Comparison of ENCODE assay signal across 8 cellular contexts in the genomic region with DNA sequence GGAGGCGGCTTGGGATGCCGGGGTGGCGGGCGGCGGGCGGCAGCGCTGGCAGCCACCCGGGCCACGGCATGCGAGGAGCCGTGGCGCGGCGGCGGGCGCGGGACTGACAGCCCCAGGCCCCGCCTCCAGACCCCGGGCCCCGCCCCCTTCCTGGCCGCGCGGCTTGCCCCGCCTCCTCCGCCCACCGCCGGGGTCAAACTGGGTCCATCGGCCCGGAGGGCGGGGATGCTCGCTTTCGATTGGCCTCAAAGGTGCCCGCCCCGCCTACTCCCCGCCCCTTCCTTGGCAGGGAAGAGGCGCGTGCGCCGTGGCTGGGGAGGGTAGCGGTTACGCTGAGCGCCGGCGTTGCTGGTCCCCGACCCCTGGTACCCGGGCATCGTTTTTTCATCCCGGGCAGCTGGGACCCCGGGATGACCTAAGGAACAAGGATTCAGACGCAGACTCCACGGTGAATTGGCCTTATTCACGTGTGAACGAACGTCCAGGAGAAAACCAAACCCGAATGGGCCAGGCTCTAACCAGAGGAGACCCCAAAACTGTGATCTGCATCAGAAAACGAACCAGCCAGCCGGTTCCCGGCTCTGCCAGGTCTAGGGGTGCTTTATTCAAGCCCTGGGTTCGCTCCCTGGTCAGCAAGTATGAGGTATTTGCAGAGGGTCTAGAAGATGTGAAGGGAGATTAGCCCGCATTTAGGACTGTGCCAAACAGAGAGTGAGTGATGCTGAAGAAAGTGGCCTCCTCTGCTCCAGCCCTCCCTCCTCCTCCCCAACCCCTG.
A peak's percentile ranks its signal among the peaks of the same experiment; 100 is the strongest.
DNase-seq lines count a peak whose midpoint lies in the region; ATAC-seq lines count a peak whose summit lies in the region.

No MANE protein-coding gene starts in this region.

- peak overlapping the region; percentile 68 for H3K27ac ChIP-seq in BLaER1

- no peaks in the 10 kb centered on the region for H3K9me3 ChIP-seq in BLaER1

- ATAC-seq in GM19324 (IDR thresholded peaks at IDR 0.05; ENCODE audit: low FRiP score, unreplicated experiment) (peak; percentile 90), HG03457 (IDR thresholded peaks at IDR 0.05; ENCODE audit: unreplicated experiment) (peak; percentile 80)

- H3K9ac ChIP-seq in BLaER1 = peak overlapping the region; percentile 81

- H4K20me1 ChIP-seq in BLaER1 = no peaks in the 10 kb centered on the region

- H3K27me3 ChIP-seq in BLaER1 = peaks cover 8% of the 10 kb centered on the region; the same call in 1 of the 2 replicates

- peak overlapping the region; percentile 95 for H3K4me3 ChIP-seq in BLaER1

- peaks cover 14% of the 10 kb centered on the region for H3K4me1 ChIP-seq in BLaER1

- peak overlapping the region; percentile 96 for H3K4me2 ChIP-seq in BLaER1

- no peaks in the 10 kb centered on the region for H3K36me3 ChIP-seq in BLaER1

- DNase-seq in NCI-H510A (lab: John Stamatoyannopoulos, UW) (peak; percentile 93), cortex of kidney (lab: John Stamatoyannopoulos, UW) (peak; percentile 74), left kidney (ENCODE audit: low read depth, low spot score) (peak; percentile 97)
- DNase-seq in activated CD4-positive, alpha-beta T cell treated with anti-CD3 and anti-CD28 coated beads for 48 hours = peak; percentile 99
- DNase-seq in stimulated activated CD4-positive, alpha-beta T cell treated with anti-CD3 and anti-CD28 coated beads, Interleukin-1b, Interleukin-23, amount 100 ng/mL, for 4 hours (ENCODE audit: low read depth in 2 of 2) = peak; percentile 99 to 100

Comparison
In these comparisons a context has a peak if more than half of its experiments do, and no peak if none do; other contexts are left out.
1. Peak in every context shown above with its lines: DNase-seq, ATAC-seq, H3K4me3 ChIP-seq and H3K27ac ChIP-seq.